Comparison of ENCODE assay signal across 9 cellular contexts in genomic region chr17:58487589-58488427, GRCh38. TPM values are rescaled to one million over a fixed set of nuclear protein-coding genes. Genes with fewer than 3 reads are reported as not detected.
DNase-seq lines count a peak whose midpoint lies in the region; TF ChIP-seq lines count a peak whose summit lies in the region.
"Had no signal": no experiment of that assay in that cellular context is flagged by ENCODE, and none has a peak within 500 bp of the region (broad histone marks: within the 10 kb centered on the region; RNA-seq: fewer than 3 reads in every experiment).

TSS of gene HSF5 (minus strand) at chr17:58488408. CDS start at chr17:58488274, 134 bp downstream.

- peak within 1 kb of the TSS; percentile 61 to 84 (median 76) for H3K4me2 ChIP-seq in BLaER1 treated with 17β-estradiol and CSF1 and Interleukin-3, amounts not matched to agents 10 nM and 100 nM

- no peaks in the 10 kb centered on the region for H3K27me3 ChIP-seq in BLaER1 treated with 17β-estradiol and CSF1 and Interleukin-3, amounts not matched to agents 10 nM and 100 nM

- peaks cover 44 to 51% (median 47%) of the 10 kb centered on the region in 11 experiments for H3K36me3 ChIP-seq in BLaER1 treated with 17β-estradiol and CSF1 and Interleukin-3, amounts not matched to agents 10 nM and 100 nM

- H4K20me1 ChIP-seq in BLaER1 treated with 17β-estradiol and CSF1 and Interleukin-3, amounts not matched to agents 10 nM and 100 nM, result peaks cover 0 to 10% (median 0%) of the 10 kb centered on the region in 11 experiments; a peak in 5 of 22 replicates

- H3K27ac Mint-ChIP-seq in osteocyte (ENCODE audit: unreplicated experiment), result no peak within 1 kb of the TSS

- TF ChIP-seq CTCF in osteocyte (IDR thresholded peaks at IDR 0.05), result no peak

- peak within 1 kb of the TSS in 10 of 11 experiments; percentile 14 to 71 (median 68); a peak in 19 of 22 replicates for H3K9ac ChIP-seq in BLaER1 treated with 17β-estradiol and CSF1 and Interleukin-3, amounts not matched to agents 10 nM and 100 nM
- H3K9ac ChIP-seq: parathyroid adenoma had no signal

- H3K4me1 ChIP-seq in BLaER1 treated with 17β-estradiol and CSF1 and Interleukin-3, amounts not matched to agents 10 nM and 100 nM, result peaks cover 4 to 16% (median 14%) of the 10 kb centered on the region in 10 experiments; a peak in 18 of 20 replicates
- H3K4me1 ChIP-seq: parathyroid adenoma had no signal

- H3K4me3 Mint-ChIP-seq in osteocyte (ENCODE audit: unreplicated experiment), result no peak within 1 kb of the TSS

- no peaks in the 10 kb centered on the region for H3K27me3 Mint-ChIP-seq in osteocyte (ENCODE audit: unreplicated experiment)

- peak; percentile 49 to 85 (median 61) for DNase-seq in T-helper 1 cell
- peak; percentile 7 for DNase-seq in astrocyte of the hippocampus (ENCODE audit: low read depth, low spot score)
- peak; percentile 83 for DNase-seq in osteocyte (ENCODE audit: extremely low spot score, unreplicated experiment)
- DNase-seq in kidney tubule cell (ENCODE audit: low spot score), result no peak
- DNase-seq in NCI-H2107 (lab: John Stamatoyannopoulos, UW), result no peak
- no peak for DNase-seq in NCI-H226
- DNase-seq in hippocampal formation (lab: John Stamatoyannopoulos, UW), result no peak

- peaks cover 0 to 12% (median 7%) of the 10 kb centered on the region in 11 experiments; a peak in 11 of 22 replicates for H3K9me3 ChIP-seq in BLaER1 treated with 17β-estradiol and CSF1 and Interleukin-3, amounts not matched to agents 10 nM and 100 nM (replicated peaks in 1 of 11)

- H3K9me3 Mint-ChIP-seq in osteocyte (ENCODE audit: unreplicated experiment), result no peaks in the 10 kb centered on the region

- H3K27ac ChIP-seq in BLaER1 treated with 17β-estradiol and CSF1 and Interleukin-3, amounts not matched to agents 10 nM and 100 nM, result peak within 1 kb of the TSS in 9 of 11 experiments; percentile 22 to 72 (median 67); a peak in 16 of 22 replicates
- H3K27ac ChIP-seq: parathyroid adenoma had no signal

- no peaks in the 10 kb centered on the region for H3K4me1 Mint-ChIP-seq in osteocyte (ENCODE audit: unreplicated experiment)

- H3K4me3 ChIP-seq in BLaER1 treated with 17β-estradiol and CSF1 and Interleukin-3, amounts not matched to agents 10 nM and 100 nM, result peak within 1 kb of the TSS; percentile 27 to 67 (median 50); a peak in 19 of 20 replicates

- peaks cover 38% of the 10 kb centered on the region for H3K36me3 Mint-ChIP-seq in osteocyte (ENCODE audit: unreplicated experiment)

RNA-seq across cellular contexts. Expression of gene HSF5, which starts in this region (rescaled TPM):
- total RNA-seq in osteocyte, result not detected in 2 replicates

Comparison
In these comparisons a context has a peak if more than half of its experiments do, and no peak if none do; other contexts are left out.
1. Peak in DNase-seq in osteocyte; RNA of the gene not detected or under 1 TPM.
2. DNase-seq: peak in T-helper 1 cell (5 of 5) and astrocyte of the hippocampus (single experiment); none in kidney tubule cell (single experiment), NCI-H2107 (single experiment), NCI-H226 (single experiment) and hippocampal formation (0 of 2).